In the genomic region with DNA sequence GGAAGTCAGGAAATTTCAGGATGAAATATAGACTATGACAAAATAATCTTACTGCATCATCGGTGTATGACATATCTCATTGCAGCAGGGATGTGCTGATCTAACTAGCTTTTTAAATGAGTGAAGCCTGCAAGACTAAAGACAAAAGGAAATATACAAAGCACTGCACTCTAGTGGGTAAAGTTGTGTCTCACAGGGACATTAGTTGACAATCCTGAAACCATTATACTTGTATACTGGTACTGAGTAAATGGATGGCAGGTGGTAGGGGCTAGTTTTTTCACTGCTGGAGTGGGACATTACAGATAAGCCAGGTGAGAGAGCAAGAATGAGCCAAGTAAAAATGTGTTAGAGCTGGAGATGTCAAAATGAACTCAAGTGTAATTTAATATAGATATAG, we compare ENCODE assay signal across 19 cellular contexts.
A peak's percentile ranks its signal among the peaks of the same experiment; 100 is the strongest.
DNase-seq lines count a peak whose midpoint lies in the region; ATAC-seq and TF ChIP-seq lines count a peak whose summit lies in the region.
"Had no signal": no experiment of that assay in that cellular context is flagged by ENCODE, and none has a peak within 500 bp of the region (broad histone marks: within the 10 kb centered on the region; RNA-seq: fewer than 3 reads in every experiment).

No MANE protein-coding gene starts in this region.

- no peak overlapping the region for H2BK20ac ChIP-seq in H9 (ENCODE audit: low read depth, low read length, poor library complexity, severe bottlenecking)

- H2BK5ac ChIP-seq in H9 (ENCODE audit: insufficient read length, low read length), result no peak overlapping the region

- H3K9ac ChIP-seq in H9 (ENCODE audit: extremely low read depth, insufficient read length, low read length) (no peak overlapping the region), Loucy (ENCODE audit: low read depth, low read length, poor library complexity, severe bottlenecking) (no peak overlapping the region)

- H4K91ac ChIP-seq in H9 (ENCODE audit: insufficient read length, low read depth, low read length), result no peak overlapping the region

- POLR2A ChIA-PET in T-cell (lab: Charles Lee), result no interaction called here

- H3K27me3 Mint-ChIP-seq in H9 (ENCODE audit: low read depth) (peaks cover 7% of the 10 kb centered on the region), nephron (ENCODE audit: low read depth) (no peaks in the 10 kb centered on the region), T-cell (peaks cover 10 to 11% of the 10 kb centered on the region in 2 donors)

- H2AK5ac ChIP-seq in H9 (ENCODE audit: insufficient read length, low read length), result no peak overlapping the region

- H3K4me2 ChIP-seq in H9 (ENCODE audit: insufficient read depth, insufficient read length, low read length) (no peak overlapping the region), Loucy (ENCODE audit: low read depth, low read length, poor library complexity, severe bottlenecking) (no peak overlapping the region)
- H3K4me2 ChIP-seq: PC-9 had no signal

- H3K18ac ChIP-seq in H9 (ENCODE audit: insufficient read length, low read depth, low read length), result no peak overlapping the region

- H2AFZ ChIP-seq in H9 (ENCODE audit: low read length), result no peak overlapping the region
- H2AFZ ChIP-seq in Loucy (ENCODE audit: low read length), result no peak overlapping the region
- H2AFZ ChIP-seq: PC-9 had no signal

- H3K23ac ChIP-seq in H9 (ENCODE audit: insufficient read length, low read depth, low read length), result no peak overlapping the region

- no peaks in the 10 kb centered on the region for H3K79me1 ChIP-seq in H9 (ENCODE audit: insufficient read depth, low read depth, low read length, poor library complexity, severe bottlenecking)

- H4K5ac ChIP-seq in H9 (ENCODE audit: insufficient read length, low read depth, low read length), result no peak overlapping the region

- no peaks in the 10 kb centered on the region for H3K4me1 ChIP-seq in H9 (ENCODE audit: insufficient read depth, low read length)
- H3K4me1 ChIP-seq in Loucy (ENCODE audit: insufficient read depth, low read length, poor library complexity, severe bottlenecking), result no peaks in the 10 kb centered on the region
- H3K4me1 ChIP-seq: heart left ventricle, left lung, transverse colon had no signal

- no peak overlapping the region for H4K8ac ChIP-seq in H9 (replicated peaks; ENCODE audit: insufficient read length, low read depth, low read length)

- H3K4me3 ChIP-seq in Loucy (ENCODE audit: low read length, poor library complexity, severe bottlenecking), result no peak overlapping the region
- H3K4me3 ChIP-seq: heart left ventricle, left lung, PC-9, skin epidermis, transverse colon had no signal

- peaks cover 3 to 17% (median 6%) of the 10 kb centered on the region in 3 experiments; a peak in 5 of 7 replicates for H3K36me3 Mint-ChIP-seq in H9 (ENCODE audit: insufficient read depth in 1 of 3, low read depth in 3 of 3)
- no peaks in the 10 kb centered on the region for H3K36me3 Mint-ChIP-seq in nephron (ENCODE audit: low read depth)
- no peaks in the 10 kb centered on the region for H3K36me3 Mint-ChIP-seq in T-cell
- H3K36me3 Mint-ChIP-seq: IgD-negative memory B cell had no signal

- no peak for ATAC-seq in T-cell (replicated peaks in 1 of 4)
- ATAC-seq: heart left ventricle, left lung had no signal

- no CpG with 5 or more reads among the region's 1 CpG for WGBS in H9 (ENCODE audit: extremely low coverage, insufficient read length, low lambda C conversion rate)

- no peak overlapping the region for H2BK12ac ChIP-seq in H9 (ENCODE audit: insufficient read length, low read depth, low read length)

- no peak overlapping the region for H3T11ph ChIP-seq in H9 (ENCODE audit: low read length)

- DNase-seq in H9 (no peak), nucleus accumbens (lab: John Stamatoyannopoulos, UW) (no peak), T-cell (no peak), NCI-H345 (lab: John Stamatoyannopoulos, UW) (no peak)
- DNase-seq: activated effector memory CD4-positive, alpha-beta T cell treated with Interleukin-2 at 50 U/mL for 16 hours; cortex of kidney; heart left ventricle; left lung; NCI-H2029 treated with DMSO at 0.1 percent for 48 hours; NCI-H748 treated with DMSO at 0.1 percent for 48 hours; PC-9; stimulated activated CD4-positive, alpha-beta T cell treated with anti-CD3 and anti-CD28 coated beads, Interleukin-4, amount 100 ng/mL, for 24 hours; transverse colon had no signal

- no peak overlapping the region for H3K27ac ChIP-seq in H9 (ENCODE audit: insufficient read length, low read depth, low read length)
- H3K27ac ChIP-seq in VCaP, result no peak overlapping the region
- H3K27ac ChIP-seq: heart left ventricle, left lung, PC-9, skin epidermis, transverse colon had no signal

- no peak overlapping the region for H3K56ac ChIP-seq in H9 (ENCODE audit: insufficient read length, low read depth, low read length)

- H3K27me3 ChIP-seq in H9 (ENCODE audit: insufficient read depth, low read length) (no peaks in the 10 kb centered on the region), Loucy (ENCODE audit: insufficient read depth, low read length, poor library complexity, severe bottlenecking) (no peaks in the 10 kb centered on the region)
- H3K27me3 ChIP-seq: transverse colon had no signal

- H3F3A ChIP-seq in Loucy (ENCODE audit: low read depth), result no peaks in the 10 kb centered on the region

- no peak overlapping the region for H2BK15ac ChIP-seq in H9 (ENCODE audit: low read depth, low read length)

- H3K36me3 ChIP-seq in Loucy (ENCODE audit: insufficient read depth, low read length), result no peaks in the 10 kb centered on the region
- H3K36me3 ChIP-seq: heart left ventricle, left lung, transverse colon had no signal

- no peak overlapping the region for H3K27ac Mint-ChIP-seq in H9
- no peak overlapping the region for H3K27ac Mint-ChIP-seq in nephron
- H3K27ac Mint-ChIP-seq in T-cell, result no peak overlapping the region
- H3K27ac Mint-ChIP-seq: IgD-negative memory B cell; stimulated activated naive CD8-positive, alpha-beta T cell treated with anti-CD3 and anti-CD28 coated beads, Interleukin-15, Interleukin-2, amounts not matched to agents 100 ng/mL and 50 ng/mL, for 24 hours had no signal

- no peak overlapping the region for H3K14ac ChIP-seq in H9 (ENCODE audit: insufficient read depth, low read length)

- H3K9me3 ChIP-seq in H9 (ENCODE audit: control insufficient read depth, low read depth, low read length) (no peaks in the 10 kb centered on the region), Loucy (ENCODE audit: insufficient read depth, low read depth, low read length) (no peaks in the 10 kb centered on the region)
- H3K9me3 ChIP-seq: left lung, transverse colon had no signal

- CTCF ChIA-PET in T-cell (lab: Charles Lee), result no interaction called here

- H3K9me3 Mint-ChIP-seq in H9 (peaks cover 10 to 13% of the 10 kb centered on the region in 2 experiments; a peak in 4 of 5 replicates), nephron (peaks cover 10% of the 10 kb centered on the region), T-cell (peaks cover 3 to 12% (median 4%) of the 10 kb centered on the region in 3 donors)

- no peak overlapping the region for H2BK120ac ChIP-seq in H9 (ENCODE audit: low read depth, low read length, poor library complexity, severe bottlenecking)

- no peaks in the 10 kb centered on the region for H3K9me2 ChIP-seq in Loucy (replicated peaks; ENCODE audit: low read depth, low read length)

- H3K23me2 ChIP-seq in H9 (ENCODE audit: insufficient read length, low read depth, low read length, poor library complexity, severe bottlenecking), result no peaks in the 10 kb centered on the region

- H3K79me2 ChIP-seq in H9 (ENCODE audit: insufficient read depth, low read length) (no peaks in the 10 kb centered on the region), Loucy (ENCODE audit: insufficient read depth, low read length) (no peaks in the 10 kb centered on the region)

- TF ChIP-seq CTCF in H9 (conservative IDR thresholded peaks at IDR 0.05), result peak; percentile 27; the same call in 1 of the 3 replicates
- TF ChIP-seq CTCF in Loucy (conservative IDR thresholded peaks at IDR 0.05; ENCODE audit: low read length), result peak; percentile 38
- peak; percentile 72 for TF ChIP-seq CTCF in VCaP (conservative IDR thresholded peaks at IDR 0.05)
- peak; percentile 19 to 45 (median 32) for TF ChIP-seq CTCF in nephron (IDR thresholded peaks at IDR 0.05; ENCODE audit: unreplicated experiment in 3 of 3)

- peaks cover 5 to 7% of the 10 kb centered on the region in 2 experiments; a peak in 3 of 4 replicates for H3K4me1 Mint-ChIP-seq in H9
- H3K4me1 Mint-ChIP-seq in nephron, result peaks cover 7% of the 10 kb centered on the region
- H3K4me1 Mint-ChIP-seq in T-cell, result no peaks in the 10 kb centered on the region
- H3K4me1 Mint-ChIP-seq: IgD-negative memory B cell had no signal

- H4K20me1 ChIP-seq in H9 (ENCODE audit: control insufficient read depth, insufficient read depth, insufficient read length) (no peaks in the 10 kb centered on the region), Loucy (ENCODE audit: insufficient read depth, low read length, poor library complexity, severe bottlenecking) (no peaks in the 10 kb centered on the region)

- no peak overlapping the region for H3K4me3 Mint-ChIP-seq in H9
- no peak overlapping the region for H3K4me3 Mint-ChIP-seq in nephron
- H3K4me3 Mint-ChIP-seq in T-cell, result no peak overlapping the region
- H3K4me3 Mint-ChIP-seq: IgD-negative memory B cell; stimulated activated naive CD8-positive, alpha-beta T cell treated with anti-CD3 and anti-CD28 coated beads, Interleukin-15, Interleukin-2, amounts not matched to agents 100 ng/mL and 50 ng/mL, for 24 hours had no signal

- H3K4ac ChIP-seq in H9 (ENCODE audit: low read depth, low read length), result no peak overlapping the region
